24 cellular contexts compared by ENCODE assay signal in the genomic region with DNA sequence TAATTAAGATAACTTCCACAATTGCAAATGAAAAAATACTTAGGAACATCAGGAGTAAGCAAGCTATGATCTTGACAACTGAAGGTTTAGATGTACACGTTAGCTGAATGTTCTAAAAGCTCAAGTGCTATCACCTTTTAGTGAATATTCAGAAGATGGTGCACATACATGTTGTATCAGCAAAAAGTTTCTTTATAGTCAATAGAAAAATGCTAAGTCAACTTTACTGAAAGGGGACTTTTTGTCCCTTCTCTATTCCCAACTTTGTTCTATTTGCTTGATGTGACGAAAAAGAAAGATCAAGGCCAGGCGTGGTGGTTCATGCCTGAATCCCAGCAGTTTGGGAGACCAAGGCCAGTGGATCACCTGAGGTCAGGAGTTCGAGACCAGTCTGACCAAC. TPM values are rescaled to one million over a fixed set of nuclear protein-coding genes. Genes with fewer than 3 reads are reported as not detected.
DNase-seq lines count a peak whose midpoint lies in the region; ATAC-seq, FAIRE-seq and TF ChIP-seq lines count a peak whose summit lies in the region.
"Had no signal": no experiment of that assay in that cellular context is flagged by ENCODE, and none has a peak within 500 bp of the region (broad histone marks: within the 10 kb centered on the region; RNA-seq: fewer than 3 reads in every experiment).

No MANE protein-coding gene starts in this region.

- TF ChIP-seq CTCF in HepG2 (CRISPR knock-in tag; IDR thresholded peaks at IDR 0.05) (no peak), right lobe of liver (IDR thresholded peaks at IDR 0.05) (no peak), K562 (IDR thresholded peaks at IDR 0.05 in 2 of 3, conservative IDR thresholded peaks at IDR 0.05 in 1 of 3; ENCODE audit: insufficient read depth in 2 of 3, low read depth in 1 of 3, low read length in 3 of 3) (no peak), lower lobe of right lung (IDR thresholded peaks at IDR 0.05) (no peak), psoas muscle (IDR thresholded peaks at IDR 0.05) (no peak)

- no peak overlapping the region for H3K9ac ChIP-seq in HepG2 (ENCODE audit: insufficient read depth, low read depth, low read length)
- no peak overlapping the region for H3K9ac ChIP-seq in K562 (ENCODE audit: insufficient read depth in 1 of 2, low read depth in 2 of 2, low read length in 2 of 2)
- H3K9ac ChIP-seq: BLaER1 had no signal

- 18% methylated on average over 4 of the region's 4 CpGs for WGBS in HepG2 (ENCODE audit: low lambda C conversion rate)
- 70% methylated on average over 4 of the region's 4 CpGs for WGBS in right lobe of liver (ENCODE audit: insufficient coverage, low coverage, low lambda C conversion rate, missing lambda C conversion rate)
- 0% methylated on average over 4 of the region's 4 CpGs for WGBS in K562 (ENCODE audit: insufficient coverage, low coverage, missing lambda C conversion rate)
- 96 to 99% (median 97%) methylated on average over 4 of the region's 4 CpGs for WGBS in psoas muscle, 3 donors

- POLR2A ChIA-PET in HepG2 (lab: Yijun Ruan, JAX) (no interaction called here), K562 (lab: Yijun Ruan, JAX) (no interaction called here)

- H3K27ac ChIP-seq in HepG2 (ENCODE audit: extremely low read length, insufficient read depth, low read length) (no peak overlapping the region), right lobe of liver (no peak overlapping the region), K562 (ENCODE audit: extremely low read depth, low read depth, low read length) (no peak overlapping the region), lower lobe of right lung (no peak overlapping the region), psoas muscle (no peak overlapping the region)
- H3K27ac ChIP-seq: 22Rv1, BLaER1 had no signal

- FAIRE-seq in HepG2 (lab: Jason Lieb, UNC) (no peak), K562 (lab: Jason Lieb, UNC) (no peak)
- FAIRE-seq: GM12878, GM12892, GM18507 had no signal

- CTCF ChIA-PET in HepG2 (lab: Yijun Ruan, JAX; ENCODE audit: low intra/inter-chr PET ratio, low total read pairs): no interaction called here
- CTCF ChIA-PET in K562 (lab: Yijun Ruan, JAX; ENCODE audit: low intra/inter-chr PET ratio): no interaction called here

- no peak for TF ChIP-seq EP300 in HepG2 (IDR thresholded peaks at IDR 0.05; ENCODE audit: low read depth in 2 of 2, low read length in 2 of 2)
- no peak for TF ChIP-seq EP300 in HepG2 (CRISPR knock-in tag; IDR thresholded peaks at IDR 0.05; ENCODE audit: borderline replicate concordance)
- no peak for TF ChIP-seq EP300 in K562 (IDR thresholded peaks at IDR 0.05; ENCODE audit: low read length)

- TF ChIP-seq RAD21 in HepG2 (CRISPR knock-in tag; IDR thresholded peaks at IDR 0.05) (no peak), K562 (CRISPR knock-in tag; conservative IDR thresholded peaks at IDR 0.05 in 1 of 2, IDR thresholded peaks at IDR 0.05 in 1 of 2) (no peak)

- H3K79me2 ChIP-seq in HepG2 (ENCODE audit: insufficient read depth, low read length) (no peaks in the 10 kb centered on the region), K562 (ENCODE audit: control insufficient read depth, insufficient read depth, low read length) (no peaks in the 10 kb centered on the region)

- BruUV-seq in HepG2 (replicated peaks; lab: Mats Ljungman, UMichigan) (no TSS peak), K562 (replicated peaks; lab: Mats Ljungman, UMichigan) (no TSS peak)

- H3K4me3 ChIP-seq in HepG2 (replicated peaks in 1 of 3; ENCODE audit: insufficient read depth in 1 of 3, low read depth in 2 of 3, low read length in 3 of 3) (no peak overlapping the region), right lobe of liver (no peak overlapping the region), K562 (no peak overlapping the region), lower lobe of right lung (no peak overlapping the region), psoas muscle (no peak overlapping the region)
- H3K4me3 ChIP-seq: BLaER1, GM12878 had no signal

- H3K4me1 ChIP-seq in HepG2 (ENCODE audit: insufficient read depth, low read length): peaks cover 9% of the 10 kb centered on the region
- peaks cover 0 to 15% (median 2%) of the 10 kb centered on the region in 4 donors for H3K4me1 ChIP-seq in right lobe of liver
- peaks cover 0 to 17% of the 10 kb centered on the region in 2 experiments; a peak in 2 of 5 replicates for H3K4me1 ChIP-seq in K562 (replicated peaks in 1 of 2; ENCODE audit: control insufficient read depth in 2 of 2, insufficient read depth in 2 of 2, low read length in 2 of 2)
- peaks cover 27% of the 10 kb centered on the region for H3K4me1 ChIP-seq in lower lobe of right lung
- H3K4me1 ChIP-seq in psoas muscle: peaks cover 8% of the 10 kb centered on the region
- H3K4me1 ChIP-seq: BE2C had no signal

- intact Hi-C loops in HepG2 (cut with micrococcal nuclease; ENCODE audit: unreplicated experiment) (no loop called here), right lobe of liver (cut with DNase I) (no loop called here), K562 (cut with micrococcal nuclease) (no loop called here), lower lobe of right lung (cut with DNase I) (no loop called here), psoas muscle (cut with DNase I) (no loop called here)

- H3K9me1 ChIP-seq in K562 (ENCODE audit: control insufficient read depth, insufficient read depth, low read length): no peaks in the 10 kb centered on the region

- H4K20me1 ChIP-seq in HepG2 (ENCODE audit: insufficient read depth, low read length) (no peaks in the 10 kb centered on the region), K562 (replicated peaks; ENCODE audit: control insufficient read depth, insufficient read depth, low read length) (no peaks in the 10 kb centered on the region)
- H4K20me1 ChIP-seq: BLaER1 had no signal

- H3K36me3 ChIP-seq in HepG2 (replicated peaks in 1 of 2; ENCODE audit: control insufficient read depth in 1 of 2, insufficient read depth in 2 of 2, low read length in 2 of 2) (no peaks in the 10 kb centered on the region), right lobe of liver (no peaks in the 10 kb centered on the region), K562 (ENCODE audit: control insufficient read depth, insufficient read depth, low read length) (no peaks in the 10 kb centered on the region), lower lobe of right lung (no peaks in the 10 kb centered on the region), psoas muscle (ENCODE audit: insufficient read depth in 1 of 2, low read depth in 1 of 2) (no peaks in the 10 kb centered on the region)
- H3K36me3 ChIP-seq: BE2C, BLaER1 had no signal

- H3K9me3 ChIP-seq in HepG2 (ENCODE audit: low read length): no peaks in the 10 kb centered on the region
- no peaks in the 10 kb centered on the region for H3K9me3 ChIP-seq in right lobe of liver
- H3K9me3 ChIP-seq in K562 (replicated peaks; ENCODE audit: control insufficient read depth, insufficient read depth, low read depth, low read length): no peaks in the 10 kb centered on the region
- H3K9me3 ChIP-seq in lower lobe of right lung: no peaks in the 10 kb centered on the region
- no peaks in the 10 kb centered on the region for H3K9me3 ChIP-seq in psoas muscle
- H3K9me3 ChIP-seq: BE2C, BLaER1 had no signal

- H2AFZ ChIP-seq in HepG2 (ENCODE audit: low read length) (no peak overlapping the region), K562 (ENCODE audit: low read depth, low read length) (no peak overlapping the region)

- in situ Hi-C loops in HepG2 (cut with HindIII; ENCODE audit: extremely low pct_ligation_motif_present, low pct_unique_long_range_greater_than_20kb) (no loop called here), K562 (cut with MboI) (no loop called here)

- TF ChIP-seq POLR2A in HepG2 (IDR thresholded peaks at IDR 0.05; ENCODE audit: insufficient read depth in 1 of 2, low read depth in 2 of 2, low read length in 2 of 2) (no peak), right lobe of liver (IDR thresholded peaks at IDR 0.05) (no peak), K562 (conservative IDR thresholded peaks at IDR 0.05) (no peak)

- H3K4me2 ChIP-seq in HepG2 (ENCODE audit: low read depth, low read length) (no peak overlapping the region), K562 (ENCODE audit: insufficient read depth, low read length) (no peak overlapping the region)
- H3K4me2 ChIP-seq: BLaER1 had no signal

- DNase-seq in HepG2 (ENCODE audit: low spot score): no peak
- DNase-seq in right lobe of liver: no peak
- DNase-seq in K562 (ENCODE audit: extremely low read depth in 1 of 4, low spot score in 3 of 4): no peak
- DNase-seq in lower lobe of right lung: no peak
- DNase-seq in psoas muscle: no peak
- DNase-seq: ACHN; BE2C; C1 segment of cervical spinal cord; CD4-positive, alpha-beta memory T cell; CD4-positive, CD25-positive, alpha-beta regulatory T cell; CD8-positive, alpha-beta memory T cell; COR-L47; DMS 273 treated with DMSO at 0.1 percent for 48 hours; DMS153; DMS53; DMS79; DND-41; EL; GDM1 had no signal

- ATAC-seq in HepG2: no peak
- ATAC-seq in right lobe of liver: no peak
- ATAC-seq in K562: no peak
- no peak for ATAC-seq in lower lobe of right lung
- no peak for ATAC-seq in psoas muscle
- ATAC-seq: GM12878 had no signal

- peaks cover 0 to 5% of the 10 kb centered on the region in 2 experiments; a peak in 1 of 5 replicates for H3K27me3 ChIP-seq in HepG2 (ENCODE audit: control insufficient read depth in 1 of 2, insufficient read depth in 2 of 2, low read length in 2 of 2)
- H3K27me3 ChIP-seq in right lobe of liver: peaks cover 0 to 9% of the 10 kb centered on the region in 2 donors
- peaks cover 0 to 13% of the 10 kb centered on the region in 2 experiments; a peak in 3 of 5 replicates for H3K27me3 ChIP-seq in K562 (ENCODE audit: control insufficient read depth in 2 of 2, insufficient read depth in 2 of 2, low read length in 2 of 2)
- H3K27me3 ChIP-seq in lower lobe of right lung (ENCODE audit: low read depth): peaks cover 6% of the 10 kb centered on the region
- H3K27me3 ChIP-seq in psoas muscle (ENCODE audit: insufficient read depth in 3 of 3, low read length in 2 of 3): peaks cover 0 to 2% (median 2%) of the 10 kb centered on the region in 3 donors

RNA-seq across cellular contexts. Expression of a gene that starts 7.6 kb away (rescaled TPM):
- total RNA-seq in HepG2 (2016; rRNA removed; fragmentation: Illumina TruSeq; extraction: Trizol) (2.3 and 3.8 TPM in 2 replicates), right lobe of liver (10 to 100 TPM in 1 of 6 experiments, 1 to 10 TPM in 5; 4.5 to 10.5 (median 5.1) TPM), K562 (2014; rRNA removed) (0.08 TPM in 1 of 2 replicates, not detected in the other), K562 (2014; rRNA removed; fragmentation: Illumina TruSeq; extraction: Trizol) (not detected in 2 replicates), K562 (2015; rRNA removed; fragmentation: Illumina TruSeq; extraction: Trizol) (not detected in 2 replicates), K562 (2021) (0.31 and 0.38 TPM in 2 replicates), lower lobe of right lung (22.9 TPM), psoas muscle (10 to 100 TPM; 14.1 to 25.7 (median 23.6) TPM)
- total RNA-seq in HepG2 (2016; cell fraction: cytosol; rRNA removed; fragmentation: Illumina TruSeq; extraction: Trizol; ENCODE audit: low read depth): 0.71 and 1.1 TPM in 2 replicates
- total RNA-seq in HepG2 (2016; cell fraction: insoluble cytoplasmic fraction; rRNA removed; fragmentation: Illumina TruSeq; extraction: Trizol): 2.2 and 3.7 TPM in 2 replicates
- 2.7 and 3.1 TPM in 2 replicates for total RNA-seq in HepG2 (2016; cell fraction: membrane; rRNA removed; fragmentation: Illumina TruSeq; extraction: Trizol)
- total RNA-seq in HepG2 (2016; cell fraction: nucleus; rRNA removed; fragmentation: Illumina TruSeq; extraction: Trizol): 9.8 and 10.0 TPM in 2 replicates
- polyA plus RNA-seq in HepG2 (2011; rRNA removed) (3.0 and 3.1 TPM in 2 replicates), K562 (2011; rRNA removed) (not detected in 2 replicates), K562 (2014; fragmentation: Illumina TruSeq; extraction: Trizol) (not detected in 2 replicates), K562 (2014; fragmentation: Nextera tagmentation; extraction: Ambion mirVana) (not detected), K562 (2014; rRNA removed) (0.03 TPM in 1 of 2 replicates, not detected in the other), psoas muscle (10 to 100 TPM in 1 of 3 donors, 1 to 10 TPM in 2; 8.2 to 12.9 (median 8.2) TPM)
- 1.9 and 2.8 TPM in 2 replicates for polyA plus RNA-seq in HepG2 (2011; cell fraction: cytosol; rRNA removed)
- 6.0 and 6.6 TPM in 2 replicates for polyA plus RNA-seq in HepG2 (2011; cell fraction: nucleus; rRNA removed)
- 2.8 and 3.5 TPM in 2 replicates for polyA plus RNA-seq in HepG2 (2012)
- polyA plus RNA-seq in HepG2 (2016; cell fraction: cytosol; fragmentation: Illumina TruSeq; extraction: Trizol; ENCODE audit: low read depth): 0.46 and 0.47 TPM in 2 replicates
- 2.9 and 3.2 TPM in 2 replicates for polyA plus RNA-seq in HepG2 (2016; cell fraction: insoluble cytoplasmic fraction; fragmentation: Illumina TruSeq; extraction: Trizol; ENCODE audit: low read depth)
- 1.5 and 1.8 TPM in 2 replicates for polyA plus RNA-seq in HepG2 (2016; cell fraction: membrane; fragmentation: Illumina TruSeq; extraction: Trizol; ENCODE audit: low read depth)
- polyA plus RNA-seq in HepG2 (2016; cell fraction: nucleus; fragmentation: Illumina TruSeq; extraction: Trizol; ENCODE audit: insufficient read depth, low read depth): 6.7 TPM in 2 replicates
- polyA minus RNA-seq in HepG2 (2011; rRNA and poly(A)+ RNA removed; ENCODE audit: low replicate concordance): 14.2 and 28.8 TPM in 2 replicates
- polyA minus RNA-seq in HepG2 (2011; cell fraction: cytosol; rRNA and poly(A)+ RNA removed): 3.5 and 4.2 TPM in 2 replicates
- polyA minus RNA-seq in HepG2 (2011; cell fraction: nucleus; rRNA and poly(A)+ RNA removed): 15.4 and 15.5 TPM in 2 replicates
- not detected in 2 replicates for total RNA-seq in K562 (2011; cell fraction: chromatin; rRNA removed; ENCODE audit: low replicate concordance)
- total RNA-seq in K562 (2011; cell fraction: nucleolus; rRNA removed): not detected in 2 replicates
- total RNA-seq in K562 (2011; cell fraction: nucleoplasm; rRNA removed): not detected in 2 replicates
- polyA plus RNA-seq in K562 (2011; cell fraction: cytosol; rRNA removed): not detected in 2 replicates
- 0.10 TPM in 1 of 2 replicates, not detected in the other for polyA plus RNA-seq in K562 (2011; cell fraction: nucleus; rRNA removed)
- polyA plus RNA-seq in K562 (2012): 0.11 TPM in 1 of 2 replicates, not detected in the other
- not detected in 2 replicates for polyA minus RNA-seq in K562 (2011; rRNA and poly(A)+ RNA removed)
- not detected in 2 replicates for polyA minus RNA-seq in K562 (2011; cell fraction: cytosol; rRNA and poly(A)+ RNA removed)
- polyA minus RNA-seq in K562 (2011; cell fraction: nucleus; rRNA and poly(A)+ RNA removed): 0.13 TPM in 1 of 2 replicates, not detected in the other
